ENCODE assay signal across 1 cellular context in the genomic region with DNA sequence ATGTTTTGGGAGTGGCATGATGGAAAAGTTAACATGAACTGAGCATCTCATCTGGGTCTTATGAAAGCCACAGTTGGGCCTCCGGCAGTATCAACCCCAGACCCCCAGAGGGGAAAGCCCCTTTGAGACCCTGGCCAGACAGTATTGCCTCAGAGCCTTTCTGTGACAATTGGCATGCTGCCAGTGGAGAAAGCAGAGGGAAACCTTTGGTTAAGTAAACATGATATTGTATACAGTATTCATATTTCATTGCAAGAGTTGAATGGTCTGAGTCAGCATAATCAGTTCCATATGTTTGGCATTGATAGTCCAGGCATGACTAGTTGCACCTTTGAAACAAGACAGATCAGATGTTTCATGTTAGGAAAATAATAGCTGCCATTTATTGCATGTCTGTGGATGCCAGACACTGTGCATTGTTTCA.
A peak's percentile ranks its signal among the peaks of the same experiment; 100 is the strongest.
TF ChIP-seq lines count a peak whose summit lies in the region.

No MANE protein-coding gene starts in this region.

TF ChIP-seq in HepG2, 621 proteins besides CTCF, POLR2A, EP300 and RAD21:
- TF ChIP-seq, protein P1, sequence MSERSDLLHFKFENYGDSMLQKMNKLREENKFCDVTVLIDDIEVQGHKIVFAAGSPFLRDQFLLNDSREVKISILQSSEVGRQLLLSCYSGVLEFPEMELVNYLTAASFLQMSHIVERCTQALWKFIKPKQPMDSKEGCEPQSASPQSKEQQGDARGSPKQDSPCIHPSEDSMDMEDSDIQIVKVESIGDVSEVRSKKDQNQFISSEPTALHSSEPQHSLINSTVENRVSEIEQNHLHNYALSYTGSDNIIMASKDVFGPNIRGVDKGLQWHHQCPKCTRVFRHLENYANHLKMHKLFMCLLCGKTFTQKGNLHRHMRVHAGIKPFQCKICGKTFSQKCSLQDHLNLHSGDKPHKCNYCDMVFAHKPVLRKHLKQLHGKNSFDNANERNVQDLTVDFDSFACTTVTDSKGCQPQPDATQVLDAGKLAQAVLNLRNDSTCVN (CRISPR knock-in tag; IDR thresholded peaks at IDR 0.05; ENCODE audit: borderline replicate concordance) = no peak
- peak; percentile 64 for TF ChIP-seq MAFG (CRISPR knock-in tag; IDR thresholded peaks at IDR 0.05)
- TF ChIP-seq NFIC (IDR thresholded peaks at IDR 0.05; ENCODE audit: low read length) = peak; percentile 71
- no peak for TF ChIP-seq ZNF383 (CRISPR knock-in tag; IDR thresholded peaks at IDR 0.05; ENCODE audit: borderline replicate concordance)
- peak; percentile 99 for TF ChIP-seq MAFF (IDR thresholded peaks at IDR 0.05; ENCODE audit: low read depth, low read length)
- TF ChIP-seq FOSL2 (CRISPR knock-in tag; IDR thresholded peaks at IDR 0.05) = 0 out of 2 replicates have a peak, but pooled peaks have one; percentile 30
- TF ChIP-seq SALL1 (CRISPR knock-in tag; IDR thresholded peaks at IDR 0.05) = peak; percentile 94
- no peak for TF ChIP-seq ZNF547 (CRISPR knock-in tag; IDR thresholded peaks at IDR 0.05)
- no peak for TF ChIP-seq HDAC1 (CRISPR knock-in tag; IDR thresholded peaks at IDR 0.05)
- no peak for TF ChIP-seq CHCHD3 (CRISPR knock-in tag; IDR thresholded peaks at IDR 0.05)
- no peak for TF ChIP-seq KDM4B (CRISPR knock-in tag; IDR thresholded peaks at IDR 0.05)
- TF ChIP-seq HMG20A (CRISPR knock-in tag; IDR thresholded peaks at IDR 0.05; ENCODE audit: borderline replicate concordance) = 0 out of 2 replicates have a peak, but pooled peaks have one; percentile 18
- peak; percentile 62; the same call in 1 of the 2 replicates for TF ChIP-seq ZBTB7A (CRISPR knock-in tag; IDR thresholded peaks at IDR 0.05)
- TF ChIP-seq NCOA5 (CRISPR knock-in tag; IDR thresholded peaks at IDR 0.05) = no peak
- TF ChIP-seq ZNF567 (CRISPR knock-in tag; IDR thresholded peaks at IDR 0.05; ENCODE audit: borderline replicate concordance) = 0 out of 2 replicates have a peak, but pooled peaks have one; percentile 37
- TF ChIP-seq CEBPG (CRISPR knock-in tag; IDR thresholded peaks at IDR 0.05) = peak; percentile 33
- TF ChIP-seq, protein P2, sequence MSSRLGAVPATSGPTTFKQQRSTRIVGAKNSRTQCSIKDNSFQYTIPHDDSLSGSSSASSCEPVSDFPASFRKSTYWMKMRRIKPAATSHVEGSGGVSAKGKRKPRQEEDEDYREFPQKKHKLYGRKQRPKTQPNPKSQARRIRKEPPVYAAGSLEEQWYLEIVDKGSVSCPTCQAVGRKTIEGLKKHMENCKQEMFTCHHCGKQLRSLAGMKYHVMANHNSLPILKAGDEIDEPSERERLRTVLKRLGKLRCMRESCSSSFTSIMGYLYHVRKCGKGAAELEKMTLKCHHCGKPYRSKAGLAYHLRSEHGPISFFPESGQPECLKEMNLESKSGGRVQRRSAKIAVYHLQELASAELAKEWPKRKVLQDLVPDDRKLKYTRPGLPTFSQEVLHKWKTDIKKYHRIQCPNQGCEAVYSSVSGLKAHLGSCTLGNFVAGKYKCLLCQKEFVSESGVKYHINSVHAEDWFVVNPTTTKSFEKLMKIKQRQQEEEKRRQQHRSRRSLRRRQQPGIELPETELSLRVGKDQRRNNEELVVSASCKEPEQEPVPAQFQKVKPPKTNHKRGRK (CRISPR knock-in tag; IDR thresholded peaks at IDR 0.05) = 0 out of 2 replicates have a peak, but pooled peaks have one; percentile 28
- TF ChIP-seq SKIL (CRISPR knock-in tag; IDR thresholded peaks at IDR 0.05; ENCODE audit: borderline replicate concordance) = 0 out of 2 replicates have a peak, but pooled peaks have one; percentile 19
- peak; percentile 75 for TF ChIP-seq LCORL (IDR thresholded peaks at IDR 0.05)
- no peak for TF ChIP-seq LCORL (CRISPR knock-in tag; IDR thresholded peaks at IDR 0.05)
- TF ChIP-seq FOXA3 (CRISPR knock-in tag; IDR thresholded peaks at IDR 0.05) = peak; percentile 82
- 0 out of 2 replicates have a peak, but pooled peaks have one; percentile 51 for TF ChIP-seq ZBTB20 (CRISPR knock-in tag; IDR thresholded peaks at IDR 0.05; ENCODE audit: borderline replicate concordance, low read depth)
- TF ChIP-seq SIN3A (IDR thresholded peaks at IDR 0.05; ENCODE audit: borderline replicate concordance, low read depth, low read length) = 0 out of 2 replicates have a peak, but pooled peaks have one; percentile 36
- peak; percentile 99 for TF ChIP-seq MAFK (conservative IDR thresholded peaks at IDR 0.05 in 1 of 2, IDR thresholded peaks at IDR 0.05 in 1 of 2; ENCODE audit: low read length in 2 of 2)
- TF ChIP-seq SMYD3 (CRISPR knock-in tag; IDR thresholded peaks at IDR 0.05) = no peak
- no peak for TF ChIP-seq ZNF326 (CRISPR knock-in tag; IDR thresholded peaks at IDR 0.05; ENCODE audit: borderline replicate concordance)
- TF ChIP-seq SOX6 (IDR thresholded peaks at IDR 0.05) = no peak
- peak; percentile 27; the same call in 1 of the 2 replicates for TF ChIP-seq SOX6 (CRISPR knock-in tag; IDR thresholded peaks at IDR 0.05)
- peak; percentile 43; the same call in 1 of the 2 replicates for TF ChIP-seq BCL6 (CRISPR knock-in tag; IDR thresholded peaks at IDR 0.05)
- TF ChIP-seq SIX4 (CRISPR knock-in tag; IDR thresholded peaks at IDR 0.05) = peak; percentile 56; the same call in 1 of the 2 replicates
- TF ChIP-seq ARID5B (CRISPR knock-in tag; IDR thresholded peaks at IDR 0.05) = peak; percentile 42; the same call in 1 of the 2 replicates
- TF ChIP-seq RARA (CRISPR knock-in tag; IDR thresholded peaks at IDR 0.05) = 0 out of 2 replicates have a peak, but pooled peaks have one; percentile 19
- TF ChIP-seq HNRNPL (IDR thresholded peaks at IDR 0.05; ENCODE audit: low read depth, low read length) = no peak
- no peak for TF ChIP-seq SP1 (IDR thresholded peaks at IDR 0.05)
- TF ChIP-seq SP1 (CRISPR knock-in tag; IDR thresholded peaks at IDR 0.05) = no peak
- 0 out of 2 replicates have a peak, but pooled peaks have one; percentile 7 for TF ChIP-seq ZNF644 (CRISPR knock-in tag; IDR thresholded peaks at IDR 0.05; ENCODE audit: low read depth)
- TF ChIP-seq GATAD2A (CRISPR knock-in tag; IDR thresholded peaks at IDR 0.05) = peak; percentile 75
- TF ChIP-seq KDM3A (CRISPR knock-in tag; IDR thresholded peaks at IDR 0.05; ENCODE audit: low read depth) = no peak
- TF ChIP-seq FOXA1 (IDR thresholded peaks at IDR 0.05) = no peak
- peak; percentile 70 for TF ChIP-seq FOXA1 (CRISPR knock-in tag; IDR thresholded peaks at IDR 0.05)
- no peak for TF ChIP-seq ZNF451 (CRISPR knock-in tag; IDR thresholded peaks at IDR 0.05)
- TF ChIP-seq ZNF24 (IDR thresholded peaks at IDR 0.05) = no peak
- TF ChIP-seq ZNF367 (CRISPR knock-in tag; IDR thresholded peaks at IDR 0.05; ENCODE audit: borderline replicate concordance) = no peak
- peak; percentile 94 for TF ChIP-seq ZBTB7B (CRISPR knock-in tag; IDR thresholded peaks at IDR 0.05)
- no peak for TF ChIP-seq ZNF574 (CRISPR knock-in tag; IDR thresholded peaks at IDR 0.05)
- TF ChIP-seq ATF4 (CRISPR knock-in tag; IDR thresholded peaks at IDR 0.05) = 0 out of 4 replicates have a peak, but pooled peaks of 1 of the 2 experiments have one; percentile 28
TF ChIP-seq in HepG2: peak in this region for 26.
